Comparison of ENCODE assay signal across 9 cellular contexts in genomic region chr2:207746131-207746530, GRCh38. TPM values are rescaled to one million over a fixed set of nuclear protein-coding genes. Genes with fewer than 3 reads are reported as not detected.
DNase-seq lines count a peak whose midpoint lies in the region; ATAC-seq and TF ChIP-seq lines count a peak whose summit lies in the region.
"Had no signal": no experiment of that assay in that cellular context is flagged by ENCODE, and none has a peak within 500 bp of the region (broad histone marks: within the 10 kb centered on the region; RNA-seq: fewer than 3 reads in every experiment).

No MANE protein-coding gene starts in this region.

- no peaks in the 10 kb centered on the region for H3K9me3 ChIP-seq in DND-41 (ENCODE audit: insufficient read depth, low read length, severe bottlenecking)
- no peaks in the 10 kb centered on the region for H3K9me3 ChIP-seq in parathyroid adenoma (ENCODE audit: control insufficient read depth, low read length)

- H3K27ac Mint-ChIP-seq in activated T-helper 1 cell treated with anti-CD3 and anti-CD28 coated beads, Interleukin-12 subunit alpha, Interleukin-12 subunit beta, Interleukin-2, Interleukin-4 antibody, amounts not matched to agents 30 ng/mL and 10 ng/mL and 1 ng/mL, durations not matched to agents 14 hours and 24 hours and 36 hours = no peak overlapping the region
- H3K27ac Mint-ChIP-seq: stimulated activated naive CD8-positive, alpha-beta T cell treated with anti-CD3 and anti-CD28 coated beads, Interleukin-15, Interleukin-2, amounts not matched to agents 100 ng/mL and 50 ng/mL, for 24 hours had no signal

- no peak overlapping the region for H3K4me3 ChIP-seq in DND-41 (ENCODE audit: low read depth in 1 of 2, low read length in 2 of 2)
- no peak overlapping the region for H3K4me3 ChIP-seq in parathyroid adenoma (ENCODE audit: low read depth, low read length)

- intact Hi-C loops in activated T-helper 1 cell treated with anti-CD3 and anti-CD28 coated beads, Interleukin-12 subunit alpha, Interleukin-12 subunit beta, Interleukin-2, Interleukin-4 antibody, amounts not matched to agents 30 ng/mL and 10 ng/mL and 1 ng/mL, durations not matched to agents 14 hours and 24 hours and 36 hours (cut with micrococcal nuclease) = loop anchor here (1.0 kb wide), 4 partner anchors 227 to 326 kb away; no protein-coding TSS in a partner anchor

- TF ChIP-seq CTCF in DND-41 (IDR thresholded peaks at IDR 0.05; ENCODE audit: borderline replicate concordance, extremely low read depth, low read length, poor library complexity, severe bottlenecking) = peak; percentile 92
- peak; percentile 92 for TF ChIP-seq CTCF in parathyroid adenoma (IDR thresholded peaks at IDR 0.05)

- no peak overlapping the region for H3K4me2 ChIP-seq in DND-41 (ENCODE audit: insufficient read depth, low read length)
- no peak overlapping the region for H3K4me2 ChIP-seq in parathyroid adenoma (ENCODE audit: low read length)

- H3K9ac ChIP-seq in DND-41 (ENCODE audit: low read depth, low read length) (no peak overlapping the region), parathyroid adenoma (no peak overlapping the region)

- H3K27me3 ChIP-seq in DND-41 (ENCODE audit: insufficient read depth, low read length, poor library complexity) (no peaks in the 10 kb centered on the region), parathyroid adenoma (ENCODE audit: control insufficient read depth, insufficient read depth, low read length) (no peaks in the 10 kb centered on the region)

- peak; percentile 93 for ATAC-seq in DND-41 (ENCODE audit: insufficient read depth, low read depth)
- ATAC-seq in GM19438 (IDR thresholded peaks at IDR 0.05; ENCODE audit: low read depth, unreplicated experiment) = peak; percentile 89
- ATAC-seq in HG03439 (IDR thresholded peaks at IDR 0.05; ENCODE audit: unreplicated experiment) = peak; percentile 79
- peak; percentile 61 to 67 for ATAC-seq in activated T-cell treated with anti-CD3 and anti-CD28 coated beads, Interleukin-2, amount 50 U/mL, for 4 hours

- H3K36me3 Mint-ChIP-seq in activated T-cell treated with anti-CD3 and anti-CD28 coated beads, Interleukin-2, amount 50 U/mL, for 4 hours (ENCODE audit: insufficient read depth) = peaks cover 17% of the 10 kb centered on the region
- no peaks in the 10 kb centered on the region for H3K36me3 Mint-ChIP-seq in activated T-helper 1 cell treated with anti-CD3 and anti-CD28 coated beads, Interleukin-12 subunit alpha, Interleukin-12 subunit beta, Interleukin-2, Interleukin-4 antibody, amounts not matched to agents 30 ng/mL and 10 ng/mL and 1 ng/mL, durations not matched to agents 14 hours and 24 hours and 36 hours (ENCODE audit: low read depth)

- no peak overlapping the region for H3K4me3 Mint-ChIP-seq in activated T-cell treated with anti-CD3 and anti-CD28 coated beads, Interleukin-2, amount 50 U/mL, for 4 hours
- H3K4me3 Mint-ChIP-seq in activated T-helper 1 cell treated with anti-CD3 and anti-CD28 coated beads, Interleukin-12 subunit alpha, Interleukin-12 subunit beta, Interleukin-2, Interleukin-4 antibody, amounts not matched to agents 30 ng/mL and 10 ng/mL and 1 ng/mL, durations not matched to agents 14 hours and 24 hours and 36 hours = no peak overlapping the region
- H3K4me3 Mint-ChIP-seq: stimulated activated naive CD8-positive, alpha-beta T cell treated with anti-CD3 and anti-CD28 coated beads, Interleukin-15, Interleukin-2, amounts not matched to agents 100 ng/mL and 50 ng/mL, for 24 hours had no signal

- peak; percentile 51 for DNase-seq in DND-41
- peak; percentile 68 for DNase-seq in NCI-H69 (lab: John Stamatoyannopoulos, UW)
- DNase-seq in activated T-cell treated with anti-CD3 and anti-CD28 coated beads, Interleukin-2, amount 50 U/mL, for 4 hours = peak; percentile 17
- peak; percentile 56 for DNase-seq in germinal center (ENCODE audit: low spot score)
- no peak for DNase-seq in activated T-helper 1 cell treated with anti-CD3 and anti-CD28 coated beads, Interleukin-12 subunit alpha, Interleukin-12 subunit beta, Interleukin-2, Interleukin-4 antibody, amounts not matched to agents 30 ng/mL and 10 ng/mL and 1 ng/mL, durations not matched to agents 14 hours and 24 hours and 36 hours (ENCODE audit: low spot score)

- no peaks in the 10 kb centered on the region for H3K79me2 ChIP-seq in DND-41 (ENCODE audit: insufficient read depth, low read length)
- no peaks in the 10 kb centered on the region for H3K79me2 ChIP-seq in parathyroid adenoma

- H3K4me1 ChIP-seq in DND-41 (ENCODE audit: insufficient read depth, low read length) (no peaks in the 10 kb centered on the region), parathyroid adenoma (peaks cover 10% of the 10 kb centered on the region)

- no peaks in the 10 kb centered on the region for H3K4me1 Mint-ChIP-seq in activated T-cell treated with anti-CD3 and anti-CD28 coated beads, Interleukin-2, amount 50 U/mL, for 4 hours (ENCODE audit: low read depth)
- no peaks in the 10 kb centered on the region for H3K4me1 Mint-ChIP-seq in activated T-helper 1 cell treated with anti-CD3 and anti-CD28 coated beads, Interleukin-12 subunit alpha, Interleukin-12 subunit beta, Interleukin-2, Interleukin-4 antibody, amounts not matched to agents 30 ng/mL and 10 ng/mL and 1 ng/mL, durations not matched to agents 14 hours and 24 hours and 36 hours (ENCODE audit: low read depth)

- no peaks in the 10 kb centered on the region for H3K9me3 Mint-ChIP-seq in activated T-cell treated with anti-CD3 and anti-CD28 coated beads, Interleukin-2, amount 50 U/mL, for 4 hours
- H3K9me3 Mint-ChIP-seq in activated T-helper 1 cell treated with anti-CD3 and anti-CD28 coated beads, Interleukin-12 subunit alpha, Interleukin-12 subunit beta, Interleukin-2, Interleukin-4 antibody, amounts not matched to agents 30 ng/mL and 10 ng/mL and 1 ng/mL, durations not matched to agents 14 hours and 24 hours and 36 hours = no peaks in the 10 kb centered on the region
- H3K9me3 Mint-ChIP-seq: stimulated activated naive CD8-positive, alpha-beta T cell treated with anti-CD3 and anti-CD28 coated beads, Interleukin-15, Interleukin-2, amounts not matched to agents 100 ng/mL and 50 ng/mL, for 24 hours had no signal

- H3K27me3 Mint-ChIP-seq in activated T-cell treated with anti-CD3 and anti-CD28 coated beads, Interleukin-2, amount 50 U/mL, for 4 hours (ENCODE audit: low read depth) = no peaks in the 10 kb centered on the region
- no peaks in the 10 kb centered on the region for H3K27me3 Mint-ChIP-seq in activated T-helper 1 cell treated with anti-CD3 and anti-CD28 coated beads, Interleukin-12 subunit alpha, Interleukin-12 subunit beta, Interleukin-2, Interleukin-4 antibody, amounts not matched to agents 30 ng/mL and 10 ng/mL and 1 ng/mL, durations not matched to agents 14 hours and 24 hours and 36 hours (ENCODE audit: insufficient read depth)
- H3K27me3 Mint-ChIP-seq: stimulated activated naive CD8-positive, alpha-beta T cell treated with anti-CD3 and anti-CD28 coated beads, Interleukin-15, Interleukin-2, amounts not matched to agents 100 ng/mL and 50 ng/mL, for 24 hours had no signal

- H4K20me1 ChIP-seq in DND-41 (ENCODE audit: insufficient read depth, low read length) = no peaks in the 10 kb centered on the region

- H3K27ac ChIP-seq in DND-41 (ENCODE audit: low read length) (no peak overlapping the region), parathyroid adenoma (no peak overlapping the region)

- no peak overlapping the region for H2AFZ ChIP-seq in DND-41 (ENCODE audit: low read depth, low read length)
- H2AFZ ChIP-seq in parathyroid adenoma = peak overlapping the region; percentile 31

- H3K36me3 ChIP-seq in DND-41 (ENCODE audit: insufficient read depth, low read length) = peaks cover 21% of the 10 kb centered on the region
- H3K36me3 ChIP-seq in parathyroid adenoma (ENCODE audit: control insufficient read depth, insufficient read depth, low read length) = no peaks in the 10 kb centered on the region

RNA-seq across cellular contexts. Expression of gene FZD5, which starts 23.6 kb away (rescaled TPM):
- under 1 TPM; 0.56 to 0.79 (median 0.71) TPM for total RNA-seq in activated T-cell treated with anti-CD3 and anti-CD28 coated beads, Interleukin-2, amount 50 U/mL, for 4 hours
- 0.86 and 1.0 TPM in 2 replicates for total RNA-seq in activated T-helper 1 cell treated with anti-CD3 and anti-CD28 coated beads, Interleukin-12 subunit alpha, Interleukin-12 subunit beta, Interleukin-2, Interleukin-4 antibody, amounts not matched to agents 30 ng/mL and 10 ng/mL and 1 ng/mL, durations not matched to agents 14 hours and 24 hours and 36 hours

RNA-seq across cellular contexts. Expression of gene CCNYL1, which starts 34.7 kb away (rescaled TPM):
- total RNA-seq in activated T-cell treated with anti-CD3 and anti-CD28 coated beads, Interleukin-2, amount 50 U/mL, for 4 hours = 10 to 100 TPM in 1 of 3 donors, 1 to 10 TPM in 2; 6.3 to 10.3 (median 6.7) TPM
- total RNA-seq in activated T-helper 1 cell treated with anti-CD3 and anti-CD28 coated beads, Interleukin-12 subunit alpha, Interleukin-12 subunit beta, Interleukin-2, Interleukin-4 antibody, amounts not matched to agents 30 ng/mL and 10 ng/mL and 1 ng/mL, durations not matched to agents 14 hours and 24 hours and 36 hours = 6.8 and 8.7 TPM in 2 replicates
